In the genomic region with DNA sequence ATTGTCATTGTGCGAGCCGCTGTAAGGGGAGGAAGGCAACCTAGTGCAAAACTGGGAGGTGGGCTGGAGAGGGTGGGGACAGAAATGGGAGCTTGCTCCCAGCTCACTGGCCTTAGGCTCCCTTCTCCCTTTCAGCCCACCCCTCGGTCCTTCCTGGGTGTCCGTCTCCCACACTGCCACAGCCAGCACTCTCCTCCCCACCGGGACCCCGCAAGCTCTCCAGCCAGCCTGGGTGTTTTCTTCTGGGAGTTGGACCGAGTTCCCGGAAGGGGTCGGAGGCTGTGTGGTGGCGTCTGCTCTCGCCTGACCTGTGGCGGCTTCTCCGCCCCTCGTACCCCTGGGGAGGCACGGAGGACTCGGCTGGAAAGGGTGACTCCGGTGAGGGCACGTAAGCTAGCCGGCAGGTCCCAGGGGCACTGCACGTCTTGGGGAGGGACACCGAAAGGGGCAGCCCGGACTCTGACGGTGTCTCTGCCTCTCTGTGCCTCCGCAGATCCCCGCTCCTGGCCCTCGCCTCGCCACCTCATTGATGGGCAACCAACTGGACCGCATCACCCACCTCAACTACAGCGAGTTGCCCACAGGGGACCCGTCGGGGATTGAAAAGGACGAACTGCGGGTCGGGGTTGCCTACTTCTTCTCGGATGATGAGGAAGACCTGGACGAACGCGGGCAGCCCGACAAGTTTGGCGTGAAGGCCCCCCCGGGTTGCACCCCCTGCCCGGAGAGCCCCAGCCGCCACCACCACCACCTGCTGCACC, we compare ENCODE assay signal across 9 cellular contexts. TPM values are rescaled to one million over a fixed set of nuclear protein-coding genes. Genes with fewer than 3 reads are reported as not detected.
DNase-seq lines count a peak whose midpoint lies in the region; ATAC-seq and TF ChIP-seq lines count a peak whose summit lies in the region.
"Had no signal": no experiment of that assay in that cellular context is flagged by ENCODE, and none has a peak within 500 bp of the region (broad histone marks: within the 10 kb centered on the region; RNA-seq: fewer than 3 reads in every experiment).

No MANE protein-coding gene starts in this region.

- H3K9ac ChIP-seq in duodenal mucosa (ENCODE audit: low read depth in 1 of 2, low read length in 2 of 2) = peak overlapping the region; percentile 87 to 92

- no peaks in the 10 kb centered on the region for H3K36me3 ChIP-seq in duodenal mucosa (ENCODE audit: control insufficient read depth in 1 of 2, insufficient read depth in 2 of 2, low read length in 2 of 2)
- H3K36me3 ChIP-seq in upper lobe of right lung = no peaks in the 10 kb centered on the region

- peaks cover 10 to 22% of the 10 kb centered on the region in 2 donors for H3K4me1 ChIP-seq in duodenal mucosa (ENCODE audit: control insufficient read depth in 1 of 2, insufficient read depth in 2 of 2, low read length in 2 of 2)
- H3K4me1 ChIP-seq in upper lobe of right lung = peaks cover 9% of the 10 kb centered on the region

- H3K4me1 Mint-ChIP-seq in activated naive CD8-positive, alpha-beta T cell treated with anti-CD3 and anti-CD28 coated beads, Interleukin-2, amount 10 ng/mL, durations not matched to agents 7 days and 5 days = peaks cover 1% of the 10 kb centered on the region
- no peaks in the 10 kb centered on the region for H3K4me1 Mint-ChIP-seq in activated naive CD8-positive, alpha-beta T cell treated with anti-CD3 and anti-CD28 coated beads, Interleukin-2, amount 50 U/mL, for 24 hours

- peaks cover 3% of the 10 kb centered on the region for H3K9me3 Mint-ChIP-seq in activated naive CD8-positive, alpha-beta T cell treated with anti-CD3 and anti-CD28 coated beads, Interleukin-2, amount 10 ng/mL, durations not matched to agents 7 days and 5 days
- peaks cover 4% of the 10 kb centered on the region for H3K9me3 Mint-ChIP-seq in activated naive CD8-positive, alpha-beta T cell treated with anti-CD3 and anti-CD28 coated beads, Interleukin-2, amount 50 U/mL, for 24 hours

- no peaks in the 10 kb centered on the region for H3K27me3 ChIP-seq in duodenal mucosa (ENCODE audit: control insufficient read depth in 1 of 2, insufficient read depth in 2 of 2, low read length in 2 of 2)
- peaks cover 18% of the 10 kb centered on the region for H3K27me3 ChIP-seq in upper lobe of right lung

- H3K4me3 Mint-ChIP-seq in activated naive CD8-positive, alpha-beta T cell treated with anti-CD3 and anti-CD28 coated beads, Interleukin-2, amount 10 ng/mL, durations not matched to agents 7 days and 5 days = no peak overlapping the region
- no peak overlapping the region for H3K4me3 Mint-ChIP-seq in activated naive CD8-positive, alpha-beta T cell treated with anti-CD3 and anti-CD28 coated beads, Interleukin-2, amount 50 U/mL, for 24 hours

- H3K27me3 Mint-ChIP-seq in activated naive CD8-positive, alpha-beta T cell treated with anti-CD3 and anti-CD28 coated beads, Interleukin-2, amount 10 ng/mL, durations not matched to agents 7 days and 5 days = peaks cover 58% of the 10 kb centered on the region
- peaks cover 56% of the 10 kb centered on the region for H3K27me3 Mint-ChIP-seq in activated naive CD8-positive, alpha-beta T cell treated with anti-CD3 and anti-CD28 coated beads, Interleukin-2, amount 50 U/mL, for 24 hours

- no peaks in the 10 kb centered on the region for H3K9me3 ChIP-seq in duodenal mucosa (ENCODE audit: control insufficient read depth in 1 of 2, low read length in 2 of 2)
- H3K9me3 ChIP-seq in upper lobe of right lung = no peaks in the 10 kb centered on the region

- H3K36me3 Mint-ChIP-seq in activated naive CD8-positive, alpha-beta T cell treated with anti-CD3 and anti-CD28 coated beads, Interleukin-2, amount 10 ng/mL, durations not matched to agents 7 days and 5 days = no peaks in the 10 kb centered on the region
- H3K36me3 Mint-ChIP-seq in activated naive CD8-positive, alpha-beta T cell treated with anti-CD3 and anti-CD28 coated beads, Interleukin-2, amount 50 U/mL, for 24 hours (ENCODE audit: low read depth) = no peaks in the 10 kb centered on the region

- ATAC-seq in activated naive CD8-positive, alpha-beta T cell treated with anti-CD3 and anti-CD28 coated beads, Interleukin-2, amount 10 ng/mL, durations not matched to agents 7 days and 5 days (ENCODE audit: low read depth) = no peak
- no peak for ATAC-seq in activated naive CD8-positive, alpha-beta T cell treated with anti-CD3 and anti-CD28 coated beads, Interleukin-2, amount 50 U/mL, for 24 hours
- ATAC-seq in upper lobe of right lung = no peak
- ATAC-seq in GM18517 (IDR thresholded peaks at IDR 0.05; ENCODE audit: unreplicated experiment) = no peak

- peak overlapping the region; percentile 53 for H3K27ac ChIP-seq in duodenal mucosa (ENCODE audit: low read depth, low read length)
- H3K27ac ChIP-seq in upper lobe of right lung = peak overlapping the region; percentile 79

- peak overlapping the region; percentile 92 to 95 for H3K4me3 ChIP-seq in duodenal mucosa (ENCODE audit: low read depth in 1 of 2, low read length in 2 of 2)
- H3K4me3 ChIP-seq in upper lobe of right lung = peak overlapping the region; percentile 58

- intact Hi-C loops in upper lobe of right lung (cut with DNase I) = no loop called here

- H3K27ac Mint-ChIP-seq in activated naive CD8-positive, alpha-beta T cell treated with anti-CD3 and anti-CD28 coated beads, Interleukin-2, amount 10 ng/mL, durations not matched to agents 7 days and 5 days = peak overlapping the region; percentile 45
- H3K27ac Mint-ChIP-seq in activated naive CD8-positive, alpha-beta T cell treated with anti-CD3 and anti-CD28 coated beads, Interleukin-2, amount 50 U/mL, for 24 hours = no peak overlapping the region

- peak; percentile 28 for DNase-seq in activated naive CD8-positive, alpha-beta T cell treated with anti-CD3 and anti-CD28 coated beads, Interleukin-2, amount 10 ng/mL, durations not matched to agents 7 days and 5 days
- DNase-seq in activated naive CD8-positive, alpha-beta T cell treated with anti-CD3 and anti-CD28 coated beads, Interleukin-2, amount 50 U/mL, for 24 hours = no peak
- DNase-seq in mesenteric fat pad (ENCODE audit: low spot score) (peak; percentile 89), upper lobe of right lung (peak; percentile 60), GM19238 (ENCODE audit: insufficient read length, low spot score) (no peak), NCI-H1436 (lab: John Stamatoyannopoulos, UW) (no peak)
- DNase-seq: DND-41 had no signal

- TF ChIP-seq CTCF in upper lobe of right lung (IDR thresholded peaks at IDR 0.05) = no peak

- POLR2A ChIA-PET in activated naive CD8-positive, alpha-beta T cell treated with anti-CD3 and anti-CD28 coated beads, Interleukin-2, amount 10 ng/mL, durations not matched to agents 7 days and 5 days (lab: Charles Lee) = no interaction called here

RNA-seq across cellular contexts. Expression of a gene that starts 1.1 kb away (rescaled TPM):
- total RNA-seq in activated naive CD8-positive, alpha-beta T cell treated with anti-CD3 and anti-CD28 coated beads, Interleukin-2, amount 10 ng/mL, durations not matched to agents 7 days and 5 days = not detected
- 0.67 TPM for total RNA-seq in mesenteric fat pad
- total RNA-seq in upper lobe of right lung = 8.9 TPM

Comparison
In these comparisons a context has a peak if more than half of its experiments do, and no peak if none do; other contexts are left out.
1. DNase-seq: peak in activated naive CD8-positive, alpha-beta T cell treated with anti-CD3 and anti-CD28 coated beads, Interleukin-2, amount 10 ng/mL, durations not matched to agents 7 days and 5 days (single experiment), mesenteric fat pad (single experiment) and upper lobe of right lung (single experiment); none in activated naive CD8-positive, alpha-beta T cell treated with anti-CD3 and anti-CD28 coated beads, Interleukin-2, amount 50 U/mL, for 24 hours (single experiment), GM19238 (single experiment) and NCI-H1436 (single experiment).